In genomic region chr10:43667736-43668371, GRCh38 we compare ENCODE assay signal across 1 cellular context.
TF ChIP-seq lines count a peak whose summit lies in the region.

No MANE protein-coding gene starts in this region.

TF ChIP-seq in endothelial cell of umbilical vein, 7 proteins besides CTCF, POLR2A, EP300 and RAD21:
- TF ChIP-seq EZH2 (IDR thresholded peaks at IDR 0.05; ENCODE audit: borderline replicate concordance, low read depth, low read length, severe bottlenecking) (no peak), MYC (IDR thresholded peaks at IDR 0.05; ENCODE audit: low read depth, low read length) (no peak), POLR2AphosphoS5 (IDR thresholded peaks at IDR 0.05; ENCODE audit: insufficient read depth, low read depth, low read length) (no peak), GATA2 (IDR thresholded peaks at IDR 0.05; ENCODE audit: insufficient read depth, insufficient read length, low read depth, low read length) (no peak), FOS (IDR thresholded peaks at IDR 0.05; ENCODE audit: borderline replicate concordance, insufficient read depth, low read length) (no peak), MAX (IDR thresholded peaks at IDR 0.05; ENCODE audit: insufficient read depth, insufficient read length) (no peak), JUN (IDR thresholded peaks at IDR 0.05; ENCODE audit: borderline replicate concordance, insufficient read depth, insufficient read length, low read depth) (no peak)
